ENCODE assay signal across 32 cellular contexts in genomic region chr5:161988069-161988468, GRCh38.
"Had no signal": no experiment of that assay in that cellular context is flagged by ENCODE, and none has a peak within 500 bp of the region (broad histone marks: within the 10 kb centered on the region; RNA-seq: fewer than 3 reads in every experiment).

No MANE protein-coding gene starts in this region.

- H3K4me3 ChIP-seq: adrenal gland, ascending aorta, body of pancreas, breast epithelium, cardiac muscle cell had no signal

- H3K27me3 ChIP-seq: adrenal gland, ascending aorta, body of pancreas, brain microvascular endothelial cell, breast epithelium, cardiac muscle cell had no signal

- H3K27ac ChIP-seq: adrenal gland, ascending aorta, body of pancreas, brain microvascular endothelial cell, breast epithelium, cardiac muscle cell had no signal

- H3K36me3 ChIP-seq: adrenal gland, ascending aorta, brain microvascular endothelial cell, breast epithelium, cardiac muscle cell had no signal

- DNase-seq: activated effector memory CD4-positive, alpha-beta T cell treated with anti-CD3 and anti-CD28 coated beads, Interleukin-2, amount 50 U/mL, for 16 hours; activated effector memory CD4-positive, alpha-beta T cell treated with Interleukin-2 at 50 U/mL for 16 hours; activated gamma-delta T cell; activated gamma-delta T cell treated with Interleukin-2 at 50 U/mL for 16 hours; activated naive CD4-positive, alpha-beta T cell; activated naive CD4-positive, alpha-beta T cell treated with anti-CD3 and anti-CD28 coated beads for 36 hours; activated naive CD4-positive, alpha-beta T cell treated with anti-CD3 and anti-CD28 coated beads, Interleukin-2, amount 10 ng/mL, durations not matched to agents 7 days and 5 days; activated naive CD4-positive, alpha-beta T cell treated with anti-CD3 and anti-CD28 coated beads, Interleukin-2, amount 50 U/mL, for 16 hours; activated naive CD4-positive, alpha-beta T cell treated with Interleukin-2 at 50 U/mL for 16 hours; activated naive CD8-positive, alpha-beta T cell treated with anti-CD3 and anti-CD28 coated beads for 36 hours; activated naive CD8-positive, alpha-beta T cell treated with anti-CD3 and anti-CD28 coated beads, Interleukin-2, amount 10 ng/mL, durations not matched to agents 7 days and 5 days; activated naive CD8-positive, alpha-beta T cell treated with anti-CD3 and anti-CD28 coated beads, Interleukin-2, amount 50 U/mL, for 24 hours; activated T-cell treated with anti-CD3 and anti-CD28 coated beads, Interleukin-2, amount 50 U/mL, for 1 hour; activated T-cell treated with anti-CD3 and anti-CD28 coated beads, Interleukin-2, amount 50 U/mL, for 24 hours; activated T-cell treated with anti-CD3 and anti-CD28 coated beads, Interleukin-2, amount 50 U/mL, for 4 hours; activated T-cell treated with anti-CD3 and anti-CD28 coated beads, Interleukin-2, amount 50 U/mL, for 48 hours; activated T-cell treated with anti-CD3 and anti-CD28 coated beads, Interleukin-2, amount 50 U/mL, for 72 hours; adrenal gland; amniotic stem cell; amygdala; anterior cingulate cortex; aorta; body of pancreas; brain microvascular endothelial cell; caudate nucleus; central memory CD4-positive, alpha-beta T cell; cerebellar nuclear complex had no signal

- H3K4me1 ChIP-seq: adrenal gland, ascending aorta, body of pancreas, breast epithelium had no signal

- ATAC-seq: activated naive CD4-positive, alpha-beta T cell treated with anti-CD3 and anti-CD28 coated beads, Interleukin-2, amount 50 U/mL, for 72 hours; activated naive CD8-positive, alpha-beta T cell treated with anti-CD3 and anti-CD28 coated beads, Interleukin-2, amount 50 U/mL, for 24 hours; activated T-cell treated with anti-CD3 and anti-CD28 coated beads, Interleukin-2, amount 50 U/mL, for 4 hours; activated T-cell treated with anti-CD3 and anti-CD28 coated beads, Interleukin-2, amount 50 U/mL, for 72 hours; activated T-helper 17 cell treated with anti-CD3 and anti-CD28 coated beads, Interleukin-2, amount 50 U/mL, for 72 hours; body of pancreas had no signal

- H3K9me3 ChIP-seq: adrenal gland, ascending aorta had no signal
